ENCODE assay signal across 18 cellular contexts in genomic region chr14:64614992-64615391, GRCh38.
DNase-seq lines count a peak whose midpoint lies in the region; ATAC-seq and TF ChIP-seq lines count a peak whose summit lies in the region.
"Had no signal": no experiment of that assay in that cellular context is flagged by ENCODE, and none has a peak within 500 bp of the region (broad histone marks: within the 10 kb centered on the region; RNA-seq: fewer than 3 reads in every experiment).

No MANE protein-coding gene starts in this region.

- no peaks in the 10 kb centered on the region for H3K36me3 Mint-ChIP-seq in activated T-helper 17 cell treated with anti-CD3 and anti-CD28 coated beads, Interleukin-2, amount 50 U/mL, for 72 hours (ENCODE audit: low read depth)
- H3K36me3 Mint-ChIP-seq: activated naive CD8-positive, alpha-beta T cell treated with anti-CD3 and anti-CD28 coated beads for 36 hours; naive thymus-derived CD4-positive, alpha-beta T cell; stimulated activated naive B cell treated with anti-CD40 and anti-IgM and Interleukin-4, amounts not matched to agents 10 μg/mL and 1 μg/mL and 100 μg/mL, for 72 hours had no signal

- H2AFZ ChIP-seq in fibroblast of lung (ENCODE audit: low read length) (peak overlapping the region; percentile 40), parathyroid adenoma (peak overlapping the region; percentile 51)

- H3K27ac ChIP-seq in fibroblast of lung (ENCODE audit: insufficient read depth, low read length) (no peak overlapping the region), parathyroid adenoma (no peak overlapping the region)
- H3K27ac ChIP-seq: body of pancreas, left lung, thyroid gland had no signal

- no peak overlapping the region for H3K9ac ChIP-seq in fibroblast of lung (ENCODE audit: insufficient read depth, low read length)
- no peak overlapping the region for H3K9ac ChIP-seq in parathyroid adenoma

- TF ChIP-seq CTCF in fibroblast of lung (conservative IDR thresholded peaks at IDR 0.05 in 1 of 2, IDR thresholded peaks at IDR 0.05 in 1 of 2; ENCODE audit: low read depth in 1 of 2, low read length in 2 of 2) (no peak), parathyroid adenoma (IDR thresholded peaks at IDR 0.05) (no peak)

- peaks cover 3% of the 10 kb centered on the region for H3K27me3 Mint-ChIP-seq in activated T-helper 17 cell treated with anti-CD3 and anti-CD28 coated beads, Interleukin-2, amount 50 U/mL, for 72 hours
- H3K27me3 Mint-ChIP-seq: activated naive CD8-positive, alpha-beta T cell treated with anti-CD3 and anti-CD28 coated beads for 36 hours had no signal

- H3K36me3 ChIP-seq in fibroblast of lung (ENCODE audit: control insufficient read depth, insufficient read depth, low read length) = no peaks in the 10 kb centered on the region
- H3K36me3 ChIP-seq in parathyroid adenoma (ENCODE audit: control insufficient read depth, insufficient read depth, low read length) = no peaks in the 10 kb centered on the region
- H3K36me3 ChIP-seq: left lung, thyroid gland had no signal

- no peak overlapping the region for H3K27ac Mint-ChIP-seq in activated T-helper 17 cell treated with anti-CD3 and anti-CD28 coated beads, Interleukin-2, amount 50 U/mL, for 72 hours
- H3K27ac Mint-ChIP-seq: activated naive CD8-positive, alpha-beta T cell treated with anti-CD3 and anti-CD28 coated beads for 36 hours; naive thymus-derived CD4-positive, alpha-beta T cell; stimulated activated naive B cell treated with anti-CD40 and anti-IgM and Interleukin-4, amounts not matched to agents 10 μg/mL and 1 μg/mL and 100 μg/mL, for 72 hours had no signal

- no peaks in the 10 kb centered on the region for H4K20me1 ChIP-seq in fibroblast of lung (ENCODE audit: control insufficient read depth, extremely low read depth, insufficient read depth, low read length)

- H3K4me3 ChIP-seq in fibroblast of lung (replicated peaks in 1 of 4; ENCODE audit: control extremely low read depth in 1 of 4, insufficient read depth in 1 of 4, low read depth in 3 of 4, low read length in 4 of 4) = no peak overlapping the region
- H3K4me3 ChIP-seq in parathyroid adenoma (ENCODE audit: low read depth, low read length) = no peak overlapping the region
- H3K4me3 ChIP-seq: body of pancreas, GM12878, left lung, thyroid gland had no signal

- no peaks in the 10 kb centered on the region for H3K4me1 Mint-ChIP-seq in activated T-helper 17 cell treated with anti-CD3 and anti-CD28 coated beads, Interleukin-2, amount 50 U/mL, for 72 hours
- H3K4me1 Mint-ChIP-seq: stimulated activated naive B cell treated with anti-CD40 and anti-IgM and Interleukin-4, amounts not matched to agents 10 μg/mL and 1 μg/mL and 100 μg/mL, for 72 hours had no signal

- ATAC-seq in activated T-helper 17 cell treated with anti-CD3 and anti-CD28 coated beads, Interleukin-2, amount 50 U/mL, for 72 hours (replicated peaks) = no peak
- ATAC-seq: body of pancreas; GM12878; left lung; naive thymus-derived CD4-positive, alpha-beta T cell; stimulated activated naive B cell treated with anti-CD40 and anti-IgM and Interleukin-4, amounts not matched to agents 10 μg/mL and 1 μg/mL and 100 μg/mL, for 72 hours had no signal

- H3K9me3 Mint-ChIP-seq in activated T-helper 17 cell treated with anti-CD3 and anti-CD28 coated beads, Interleukin-2, amount 50 U/mL, for 72 hours = no peaks in the 10 kb centered on the region
- H3K9me3 Mint-ChIP-seq: activated naive CD8-positive, alpha-beta T cell treated with anti-CD3 and anti-CD28 coated beads for 36 hours; naive thymus-derived CD4-positive, alpha-beta T cell; stimulated activated naive B cell treated with anti-CD40 and anti-IgM and Interleukin-4, amounts not matched to agents 10 μg/mL and 1 μg/mL and 100 μg/mL, for 72 hours had no signal

- DNase-seq in NCI-H146 (lab: John Stamatoyannopoulos, UW) (peak; percentile 23), NCI-H146 treated with DMSO at 0.1 percent for 48 hours (lab: John Stamatoyannopoulos, UW; ENCODE audit: unreplicated experiment) (no peak), NCI-H69 (lab: John Stamatoyannopoulos, UW) (peak; percentile 72), fibroblast of lung (ENCODE audit: low read depth in 2 of 2) (no peak), cerebellar cortex (ENCODE audit: low spot score) (no peak)
- DNase-seq in activated CD4-positive, alpha-beta T cell treated with anti-CD3 and anti-CD28 coated beads for 48 hours = no peak
- DNase-seq: 8988T; activated naive CD8-positive, alpha-beta T cell treated with anti-CD3 and anti-CD28 coated beads for 36 hours; body of pancreas; GF-D8; KG1; left lung; naive thymus-derived CD4-positive, alpha-beta T cell; stimulated activated naive B cell treated with anti-CD40 and anti-IgM and Interleukin-4, amounts not matched to agents 10 μg/mL and 1 μg/mL and 100 μg/mL, for 72 hours; thyroid gland had no signal

- peaks cover 21% of the 10 kb centered on the region for H3K4me1 ChIP-seq in fibroblast of lung (ENCODE audit: control insufficient read depth, extremely low read depth, insufficient read depth, low read length)
- H3K4me1 ChIP-seq in parathyroid adenoma = no peaks in the 10 kb centered on the region

- H3K79me2 ChIP-seq in fibroblast of lung (ENCODE audit: control insufficient read depth, insufficient read depth, low read length) (no peaks in the 10 kb centered on the region), parathyroid adenoma (no peaks in the 10 kb centered on the region)

- H3K9me3 ChIP-seq in fibroblast of lung (ENCODE audit: control insufficient read depth, insufficient read depth, low read depth, low read length) = no peaks in the 10 kb centered on the region
- H3K9me3 ChIP-seq in parathyroid adenoma (ENCODE audit: control insufficient read depth, low read length) = no peaks in the 10 kb centered on the region
- H3K9me3 ChIP-seq: body of pancreas, left lung, thyroid gland had no signal

- no peaks in the 10 kb centered on the region for H3K27me3 ChIP-seq in fibroblast of lung (ENCODE audit: control insufficient read depth, insufficient read depth, low read length)
- no peaks in the 10 kb centered on the region for H3K27me3 ChIP-seq in parathyroid adenoma (ENCODE audit: control insufficient read depth, insufficient read depth, low read length)
- H3K27me3 ChIP-seq: body of pancreas, left lung, thyroid gland had no signal

- H3K4me2 ChIP-seq in fibroblast of lung (ENCODE audit: extremely low read depth, insufficient read depth, low read length) = no peak overlapping the region
- no peak overlapping the region for H3K4me2 ChIP-seq in parathyroid adenoma (ENCODE audit: low read length)

- H3K4me3 Mint-ChIP-seq in activated T-helper 17 cell treated with anti-CD3 and anti-CD28 coated beads, Interleukin-2, amount 50 U/mL, for 72 hours = no peak overlapping the region
- H3K4me3 Mint-ChIP-seq: activated naive CD8-positive, alpha-beta T cell treated with anti-CD3 and anti-CD28 coated beads for 36 hours; naive thymus-derived CD4-positive, alpha-beta T cell; stimulated activated naive B cell treated with anti-CD40 and anti-IgM and Interleukin-4, amounts not matched to agents 10 μg/mL and 1 μg/mL and 100 μg/mL, for 72 hours had no signal

Comparison
In these comparisons a context has a peak if more than half of its experiments do, and no peak if none do; other contexts are left out.
1. DNase-seq: peak in NCI-H146 (single experiment) and NCI-H69 (single experiment); none in NCI-H146 treated with DMSO at 0.1 percent for 48 hours (single experiment), fibroblast of lung (0 of 2), cerebellar cortex (single experiment) and activated CD4-positive, alpha-beta T cell treated with anti-CD3 and anti-CD28 coated beads for 48 hours (single experiment).